ENCODE assay signal across 8 cellular contexts in genomic region chr3:196684548-196685407, GRCh38. TPM values are rescaled to one million over a fixed set of nuclear protein-coding genes. Genes with fewer than 3 reads are reported as not detected.
DNase-seq lines count a peak whose midpoint lies in the region; ATAC-seq and TF ChIP-seq lines count a peak whose summit lies in the region.

No MANE protein-coding gene starts in this region.

- H3K9me3 ChIP-seq in lung (ENCODE audit: control insufficient read depth in 2 of 2, insufficient read depth in 1 of 2, low read length in 1 of 2), result no peaks in the 10 kb centered on the region

- H3K27ac ChIP-seq in lung (ENCODE audit: low read depth in 1 of 2, low read length in 1 of 2), result peak overlapping the region in 1 of 2 donors; percentile 50

- ATAC-seq in GM18858 (IDR thresholded peaks at IDR 0.05; ENCODE audit: unreplicated experiment) (peak; percentile 91), HG03103 (IDR thresholded peaks at IDR 0.05; ENCODE audit: low read depth, unreplicated experiment) (peak; percentile 94), lung (ENCODE audit: insufficient read depth, low FRiP score) (no peak)
- peak; percentile 70 to 78 for ATAC-seq in activated CD4-positive, CD25-positive, alpha-beta regulatory T cell treated with anti-CD3 and anti-CD28 coated beads, Interleukin-2, amount 50 U/mL, for 24 hours

- no peak overlapping the region for H3K4me3 ChIP-seq in AG09309 (ENCODE audit: control insufficient read depth, low read depth, low read length)
- no peak overlapping the region for H3K4me3 ChIP-seq in choroid plexus epithelial cell (ENCODE audit: low read depth, low read length)
- no peak overlapping the region for H3K4me3 ChIP-seq in lung

- H3K27me3 ChIP-seq in lung (ENCODE audit: control insufficient read depth, insufficient read depth), result no peaks in the 10 kb centered on the region

- WGBS in lung, 2 donors, result 34 to 39% methylated on average over 24 of the region's 24 CpGs

- no peaks in the 10 kb centered on the region for H3K36me3 ChIP-seq in lung (ENCODE audit: control insufficient read depth in 2 of 2, insufficient read depth in 2 of 2, low read length in 2 of 2)

- DNase-seq in AG09309 (ENCODE audit: low read depth) (no peak), NCI-H2227 (lab: John Stamatoyannopoulos, UW; ENCODE audit: unreplicated experiment) (peak; percentile 69), choroid plexus epithelial cell (ENCODE audit: low read depth) (peak; percentile 69), lung (ENCODE audit: low spot score) (peak; percentile 51)
- DNase-seq in stimulated activated CD8-positive, alpha-beta memory T cell treated with anti-CD3 and anti-CD28 coated beads, Interleukin-12 subunit alpha, Interleukin-12 subunit beta, amount 100 ng/mL, for 24 hours (ENCODE audit: extremely low read depth), result peak; percentile 28

- peaks cover 0 to 1% of the 10 kb centered on the region in 2 donors for H3K4me1 ChIP-seq in lung (ENCODE audit: control insufficient read depth in 2 of 2, insufficient read depth in 2 of 2, low read length in 2 of 2)

- TF ChIP-seq CTCF in AG09309 (IDR thresholded peaks at IDR 0.05; ENCODE audit: control insufficient read depth, insufficient read depth, low read depth, low read length, missing control alignments) (peak; percentile 82), choroid plexus epithelial cell (conservative IDR thresholded peaks at IDR 0.05; ENCODE audit: low read depth, low read length) (peak; percentile 87), lung (IDR thresholded peaks at IDR 0.05; ENCODE audit: control extremely low read depth, extremely low read depth) (peak; percentile 88)

RNA-seq across cellular contexts. Expression of gene CEP19, which starts 27.3 kb away (rescaled TPM):
- total RNA-seq in lung, result 1 to 10 TPM; 3.1 to 4.3 TPM
- polyA plus RNA-seq in lung, result 1 to 10 TPM in 1 of 2 donors, under 1 TPM in 1; 0.93 to 1.7 TPM

RNA-seq across cellular contexts. Expression of gene PIGX, which starts 27.4 kb away (rescaled TPM):
- total RNA-seq in lung, result 10 to 100 TPM; 20.3 to 20.4 TPM
- 10 to 100 TPM in 1 of 2 donors, 1 to 10 TPM in 1; 8.4 to 10.7 TPM for polyA plus RNA-seq in lung

RNA-seq across cellular contexts. Expression of gene NRROS, which starts 45.3 kb away (rescaled TPM):
- 10 to 100 TPM in 1 of 2 donors, 1 to 10 TPM in 1; 9.7 to 17.6 TPM for total RNA-seq in lung
- 10 to 100 TPM in 1 of 2 donors, 1 to 10 TPM in 1; 6.6 to 16.3 TPM for polyA plus RNA-seq in lung

RNA-seq across cellular contexts. Expression of gene PAK2, which starts 54.9 kb away (rescaled TPM):
- 10 to 100 TPM; 69.6 to 81.4 TPM for total RNA-seq in lung
- 10 to 100 TPM; 23.7 to 40.6 TPM for polyA plus RNA-seq in lung
